27 cellular contexts compared by ENCODE assay signal in genomic region chr3:160455846-160456245, GRCh38.
"Had no signal": no experiment of that assay in that cellular context is flagged by ENCODE, and none has a peak within 500 bp of the region (broad histone marks: within the 10 kb centered on the region; RNA-seq: fewer than 3 reads in every experiment).

No MANE protein-coding gene starts in this region.

- H3K27me3 ChIP-seq: adrenal gland, body of pancreas had no signal

- H3K9me3 ChIP-seq: adrenal gland, body of pancreas had no signal

- H3K4me3 ChIP-seq: adrenal gland, body of pancreas had no signal

- H3K27ac ChIP-seq: adrenal gland, body of pancreas, epithelial cell of prostate had no signal

- H3K4me1 ChIP-seq: adrenal gland, body of pancreas had no signal

- ATAC-seq: activated CD4-positive, alpha-beta T cell treated with anti-CD3 and anti-CD28 coated beads for 36 hours; activated CD8-positive, alpha-beta memory T cell treated with anti-CD3 and anti-CD28 coated beads, Interleukin-2, amount 10 ng/mL, durations not matched to agents 7 days and 5 days; activated CD8-positive, alpha-beta T cell treated with anti-CD3 and anti-CD28 coated beads, Interleukin-2, amount 10 ng/mL, durations not matched to agents 7 days and 5 days; activated naive CD8-positive, alpha-beta T cell treated with anti-CD3 and anti-CD28 coated beads, Interleukin-2, amount 50 U/mL, for 24 hours; body of pancreas; T-helper 17 cell had no signal

- H3K36me3 ChIP-seq: adrenal gland had no signal

- DNase-seq: activated CD4-positive, alpha-beta memory T cell treated with anti-CD3 and anti-CD28 coated beads for 36 hours; activated CD4-positive, alpha-beta T cell treated with anti-CD3 and anti-CD28 coated beads for 36 hours; activated CD4-positive, alpha-beta T cell treated with anti-CD3 and anti-CD28 coated beads, Interleukin-2, amount 10 ng/mL, durations not matched to agents 24 days and 14 days; activated CD4-positive, CD25-positive, alpha-beta regulatory T cell; activated CD4-positive, CD25-positive, alpha-beta regulatory T cell treated with anti-CD3 and anti-CD28 coated beads, Interleukin-2, amount 50 U/mL, for 72 hours; activated CD8-positive, alpha-beta memory T cell treated with anti-CD3 and anti-CD28 coated beads, Interleukin-2, amount 10 ng/mL, durations not matched to agents 7 days and 5 days; activated CD8-positive, alpha-beta memory T cell treated with anti-CD3 and anti-CD28 coated beads, Interleukin-2, amount 50 U/mL, for 4 hours; activated CD8-positive, alpha-beta T cell treated with anti-CD3 and anti-CD28 coated beads, Interleukin-2, amount 10 ng/mL, durations not matched to agents 7 days and 5 days; activated effector memory CD4-positive, alpha-beta T cell treated with anti-CD3 and anti-CD28 coated beads, Interleukin-2, amount 50 U/mL, for 16 hours; activated naive CD4-positive, alpha-beta T cell treated with anti-CD3 and anti-CD28 coated beads for 36 hours; activated naive CD8-positive, alpha-beta T cell treated with anti-CD3 and anti-CD28 coated beads for 36 hours; activated naive CD8-positive, alpha-beta T cell treated with anti-CD3 and anti-CD28 coated beads, Interleukin-2, amount 50 U/mL, for 24 hours; activated T-cell treated with anti-CD3 and anti-CD28 coated beads, Interleukin-2, amount 50 U/mL, for 1 hour; activated T-cell treated with anti-CD3 and anti-CD28 coated beads, Interleukin-2, amount 50 U/mL, for 48 hours; adrenal gland; amygdala; aorta; body of pancreas; caudate nucleus; cortex of kidney; dermis blood vessel endothelial cell; effector CD8-positive, alpha-beta T cell; foreskin fibroblast; T-helper 1 cell; T-helper 17 cell; T1000 had no signal
